In genomic region chr1:199545780-199546179, GRCh38 we compare ENCODE assay signal across 10 cellular contexts.
A peak's percentile ranks its signal among the peaks of the same experiment; 100 is the strongest.
DNase-seq lines count a peak whose midpoint lies in the region; ATAC-seq and TF ChIP-seq lines count a peak whose summit lies in the region.
"Had no signal": no experiment of that assay in that cellular context is flagged by ENCODE, and none has a peak within 500 bp of the region (broad histone marks: within the 10 kb centered on the region; RNA-seq: fewer than 3 reads in every experiment).

No MANE protein-coding gene starts in this region.

- no peaks in the 10 kb centered on the region for H3K27me3 Mint-ChIP-seq in activated CD4-positive, alpha-beta T cell treated with anti-CD3 and anti-CD28 coated beads for 36 hours
- no peaks in the 10 kb centered on the region for H3K27me3 Mint-ChIP-seq in stimulated activated naive B cell treated with anti-CD40 and anti-IgM and Interleukin-4, amounts not matched to agents 10 μg/mL and 1 μg/mL and 100 μg/mL, for 72 hours
- H3K27me3 Mint-ChIP-seq in activated naive CD8-positive, alpha-beta T cell treated with anti-CD3 and anti-CD28 coated beads for 36 hours = no peaks in the 10 kb centered on the region
- H3K27me3 Mint-ChIP-seq: CD4-positive, CD25-positive, alpha-beta regulatory T cell had no signal

- H3K36me3 ChIP-seq in brain microvascular endothelial cell (replicated peaks) = no peaks in the 10 kb centered on the region

- CTCF ChIA-PET in activated CD4-positive, alpha-beta T cell treated with anti-CD3 and anti-CD28 coated beads for 36 hours (lab: Charles Lee) = no interaction called here

- peak; percentile 13 for DNase-seq in activated CD4-positive, alpha-beta T cell treated with anti-CD3 and anti-CD28 coated beads for 36 hours
- no peak for DNase-seq in activated CD4-positive, alpha-beta T cell treated with anti-CD3 and anti-CD28 coated beads for 48 hours
- no peak for DNase-seq in brain microvascular endothelial cell
- no peak for DNase-seq in stimulated activated naive B cell treated with anti-CD40 and anti-IgM and Interleukin-4, amounts not matched to agents 10 μg/mL and 1 μg/mL and 100 μg/mL, for 72 hours
- DNase-seq in activated naive CD8-positive, alpha-beta T cell treated with anti-CD3 and anti-CD28 coated beads for 36 hours = no peak
- DNase-seq in NCI-H128 (lab: John Stamatoyannopoulos, UW; ENCODE audit: unreplicated experiment) = no peak
- no peak for DNase-seq in GF-D8 (lab: John Stamatoyannopoulos, UW)
- DNase-seq: activated CD4-positive, CD25-positive, alpha-beta regulatory T cell treated with anti-CD3 and anti-CD28 coated beads, Interleukin-2, amount 50 U/mL, for 72 hours; CD4-positive, CD25-positive, alpha-beta regulatory T cell had no signal

- H3K27ac ChIP-seq in brain microvascular endothelial cell = no peak overlapping the region

- H3K36me3 Mint-ChIP-seq in activated CD4-positive, alpha-beta T cell treated with anti-CD3 and anti-CD28 coated beads for 36 hours (ENCODE audit: low read depth) = no peaks in the 10 kb centered on the region
- H3K36me3 Mint-ChIP-seq in stimulated activated naive B cell treated with anti-CD40 and anti-IgM and Interleukin-4, amounts not matched to agents 10 μg/mL and 1 μg/mL and 100 μg/mL, for 72 hours = no peaks in the 10 kb centered on the region
- H3K36me3 Mint-ChIP-seq in activated naive CD8-positive, alpha-beta T cell treated with anti-CD3 and anti-CD28 coated beads for 36 hours = no peaks in the 10 kb centered on the region
- H3K36me3 Mint-ChIP-seq: CD4-positive, CD25-positive, alpha-beta regulatory T cell had no signal

- TF ChIP-seq CTCF in brain microvascular endothelial cell (IDR thresholded peaks at IDR 0.05; ENCODE audit: low read depth, low read length, missing control alignments) = peak; percentile 45

- in situ Hi-C loops in brain microvascular endothelial cell (cut with HindIII; ENCODE audit: low pct_ligation_motif_present, low sequenced_read_pairs) = no loop called here

- H3K4me1 Mint-ChIP-seq in activated CD4-positive, alpha-beta T cell treated with anti-CD3 and anti-CD28 coated beads for 36 hours = no peaks in the 10 kb centered on the region
- H3K4me1 Mint-ChIP-seq in stimulated activated naive B cell treated with anti-CD40 and anti-IgM and Interleukin-4, amounts not matched to agents 10 μg/mL and 1 μg/mL and 100 μg/mL, for 72 hours = peaks cover 11 to 13% of the 10 kb centered on the region in 2 donors
- no peaks in the 10 kb centered on the region for H3K4me1 Mint-ChIP-seq in activated naive CD8-positive, alpha-beta T cell treated with anti-CD3 and anti-CD28 coated beads for 36 hours
- H3K4me1 Mint-ChIP-seq: CD4-positive, CD25-positive, alpha-beta regulatory T cell had no signal

- POLR2A ChIA-PET in activated CD4-positive, alpha-beta T cell treated with anti-CD3 and anti-CD28 coated beads for 36 hours (lab: Charles Lee) = no interaction called here

- ATAC-seq in activated CD4-positive, alpha-beta T cell treated with anti-CD3 and anti-CD28 coated beads for 36 hours = no peak
- peak; percentile 31 for ATAC-seq in HG03442 (IDR thresholded peaks at IDR 0.05; ENCODE audit: unreplicated experiment)
- ATAC-seq in stimulated activated naive B cell treated with anti-CD40 and anti-IgM and Interleukin-4, amounts not matched to agents 10 μg/mL and 1 μg/mL and 100 μg/mL, for 72 hours (replicated peaks) = peak; percentile 18 to 23

- no peaks in the 10 kb centered on the region for H3K27me3 ChIP-seq in brain microvascular endothelial cell (replicated peaks)

- H3K4me3 Mint-ChIP-seq in activated CD4-positive, alpha-beta T cell treated with anti-CD3 and anti-CD28 coated beads for 36 hours = no peak overlapping the region
- no peak overlapping the region for H3K4me3 Mint-ChIP-seq in stimulated activated naive B cell treated with anti-CD40 and anti-IgM and Interleukin-4, amounts not matched to agents 10 μg/mL and 1 μg/mL and 100 μg/mL, for 72 hours
- H3K4me3 Mint-ChIP-seq in activated naive CD8-positive, alpha-beta T cell treated with anti-CD3 and anti-CD28 coated beads for 36 hours = no peak overlapping the region
- H3K4me3 Mint-ChIP-seq: CD4-positive, CD25-positive, alpha-beta regulatory T cell had no signal

- intact Hi-C loops in activated CD4-positive, alpha-beta T cell treated with anti-CD3 and anti-CD28 coated beads for 36 hours (cut with DNase I, micrococcal nuclease) = no loop called here

- no peaks in the 10 kb centered on the region for H3K9me3 Mint-ChIP-seq in activated CD4-positive, alpha-beta T cell treated with anti-CD3 and anti-CD28 coated beads for 36 hours (ENCODE audit: low read depth)
- peaks cover 4 to 12% of the 10 kb centered on the region in 2 donors for H3K9me3 Mint-ChIP-seq in stimulated activated naive B cell treated with anti-CD40 and anti-IgM and Interleukin-4, amounts not matched to agents 10 μg/mL and 1 μg/mL and 100 μg/mL, for 72 hours
- H3K9me3 Mint-ChIP-seq in activated naive CD8-positive, alpha-beta T cell treated with anti-CD3 and anti-CD28 coated beads for 36 hours = no peaks in the 10 kb centered on the region

- no peak overlapping the region for H3K4me3 ChIP-seq in brain microvascular endothelial cell (ENCODE audit: low read depth, low read length)

- H3K27ac Mint-ChIP-seq in activated CD4-positive, alpha-beta T cell treated with anti-CD3 and anti-CD28 coated beads for 36 hours = no peak overlapping the region
- H3K27ac Mint-ChIP-seq in stimulated activated naive B cell treated with anti-CD40 and anti-IgM and Interleukin-4, amounts not matched to agents 10 μg/mL and 1 μg/mL and 100 μg/mL, for 72 hours = no peak overlapping the region
- H3K27ac Mint-ChIP-seq in activated naive CD8-positive, alpha-beta T cell treated with anti-CD3 and anti-CD28 coated beads for 36 hours = no peak overlapping the region
- H3K27ac Mint-ChIP-seq: CD4-positive, CD25-positive, alpha-beta regulatory T cell had no signal
